In genomic region chr20:10647471-10647870, GRCh38 we compare ENCODE assay signal across 9 cellular contexts. TPM values are rescaled to one million over a fixed set of nuclear protein-coding genes. Genes with fewer than 3 reads are reported as not detected.
DNase-seq lines count a peak whose midpoint lies in the region; ATAC-seq, FAIRE-seq and TF ChIP-seq lines count a peak whose summit lies in the region.
"Had no signal": no experiment of that assay in that cellular context is flagged by ENCODE, and none has a peak within 500 bp of the region (broad histone marks: within the 10 kb centered on the region; RNA-seq: fewer than 3 reads in every experiment).

No MANE protein-coding gene starts in this region.

- intact Hi-C loops in HepG2 (cut with micrococcal nuclease; ENCODE audit: unreplicated experiment), result no loop called here
- intact Hi-C loops in right lobe of liver (cut with DNase I), result no loop called here
- intact Hi-C loops in esophagus squamous epithelium (cut with DNase I), result no loop called here
- intact Hi-C loops in vagina (cut with DNase I), result no loop called here

- H3K4me3 ChIP-seq in HepG2 (replicated peaks in 1 of 3; ENCODE audit: insufficient read depth in 1 of 3, low read depth in 2 of 3, low read length in 3 of 3) (no peak overlapping the region), right lobe of liver (no peak overlapping the region), esophagus squamous epithelium (no peak overlapping the region), vagina (no peak overlapping the region)

- 0 out of 2 replicates have a peak, but pooled peaks have one; percentile 34 for TF ChIP-seq RAD21 in HepG2 (CRISPR knock-in tag; IDR thresholded peaks at IDR 0.05)

- POLR2A ChIA-PET in HepG2 (lab: Yijun Ruan, JAX), result no interaction called here

- 92% methylated on average over 9 of the region's 9 CpGs for WGBS in HepG2 (ENCODE audit: low lambda C conversion rate)
- WGBS in right lobe of liver (ENCODE audit: insufficient coverage, low coverage, low lambda C conversion rate, missing lambda C conversion rate), result 69% methylated on average over 7 of the region's 9 CpGs
- 32 to 54% methylated on average over 5 to 6 of the region's 9 CpGs for WGBS in esophagus squamous epithelium, 2 donors

- peak; percentile 56 for DNase-seq in HepG2 (ENCODE audit: low spot score)
- DNase-seq in right lobe of liver, result no peak
- DNase-seq in OCI-M1 (lab: John Stamatoyannopoulos, UW), result peak; percentile 6
- DNase-seq in esophagus squamous epithelium (lab: John Stamatoyannopoulos, UW), result no peak
- DNase-seq in vagina (ENCODE audit: extremely low spot score in 2 of 2), result no peak
- DNase-seq in kidney tubule cell (ENCODE audit: low spot score), result no peak
- DNase-seq in middle frontal gyrus (ENCODE audit: extremely low spot score, low spot score), result no peak
- DNase-seq: stimulated activated CD4-positive, alpha-beta T cell treated with anti-CD3 and anti-CD28 coated beads, Interleukin-1b, Interleukin-23, amount 100 ng/mL, for 48 hours had no signal

- no peak overlapping the region for H3K9ac ChIP-seq in HepG2 (ENCODE audit: insufficient read depth, low read depth, low read length)

- CTCF ChIA-PET in HepG2 (lab: Yijun Ruan, JAX; ENCODE audit: low intra/inter-chr PET ratio, low total read pairs), result interaction anchor here (2.0 kb wide), 1 partner anchor 94 kb away, joined by 17 read pairs; no protein-coding TSS in a partner anchor

- H3K9me3 ChIP-seq in HepG2 (ENCODE audit: low read length), result no peaks in the 10 kb centered on the region
- no peaks in the 10 kb centered on the region for H3K9me3 ChIP-seq in right lobe of liver
- H3K9me3 ChIP-seq in esophagus squamous epithelium, result no peaks in the 10 kb centered on the region
- H3K9me3 ChIP-seq in vagina, result no peaks in the 10 kb centered on the region

- H3K4me1 ChIP-seq in HepG2 (ENCODE audit: insufficient read depth, low read length) (peaks cover 7% of the 10 kb centered on the region), right lobe of liver (no peaks in the 10 kb centered on the region), esophagus squamous epithelium (peaks cover 7 to 100% (median 66%) of the 10 kb centered on the region in 3 donors), vagina (peaks cover 42% of the 10 kb centered on the region)

- TF ChIP-seq CTCF in HepG2 (CRISPR knock-in tag; IDR thresholded peaks at IDR 0.05) (peak; percentile 59), right lobe of liver (IDR thresholded peaks at IDR 0.05) (peak in 1 of 4 donors; percentile 8), esophagus squamous epithelium (IDR thresholded peaks at IDR 0.05) (peak in 4 of 6 experiments; percentile 23 to 57 (median 36)), vagina (IDR thresholded peaks at IDR 0.05) (no peak)

- FAIRE-seq in HepG2 (lab: Jason Lieb, UNC), result no peak

- H4K20me1 ChIP-seq in HepG2 (ENCODE audit: insufficient read depth, low read length), result no peaks in the 10 kb centered on the region

- H2AFZ ChIP-seq in HepG2 (ENCODE audit: low read length), result no peak overlapping the region

- H3K79me2 ChIP-seq in HepG2 (ENCODE audit: insufficient read depth, low read length), result no peaks in the 10 kb centered on the region

- in situ Hi-C loops in HepG2 (cut with HindIII; ENCODE audit: extremely low pct_ligation_motif_present, low pct_unique_long_range_greater_than_20kb), result loop anchor here (10.0 kb wide), 1 partner anchor 213 kb away; the partner anchor contains the start of genes MKKS and SLX4IP

- H3K27me3 ChIP-seq in HepG2 (ENCODE audit: control insufficient read depth in 1 of 2, insufficient read depth in 2 of 2, low read length in 2 of 2), result no peaks in the 10 kb centered on the region
- H3K27me3 ChIP-seq in right lobe of liver, result no peaks in the 10 kb centered on the region
- H3K27me3 ChIP-seq in esophagus squamous epithelium, result no peaks in the 10 kb centered on the region
- no peaks in the 10 kb centered on the region for H3K27me3 ChIP-seq in vagina

- H3K36me3 ChIP-seq in HepG2 (replicated peaks in 1 of 2; ENCODE audit: control insufficient read depth in 1 of 2, insufficient read depth in 2 of 2, low read length in 2 of 2), result peaks cover 87 to 100% of the 10 kb centered on the region in 2 experiments
- peaks cover 0 to 25% (median 18%) of the 10 kb centered on the region in 4 donors for H3K36me3 ChIP-seq in right lobe of liver
- peaks cover 68 to 100% (median 87%) of the 10 kb centered on the region in 3 donors for H3K36me3 ChIP-seq in esophagus squamous epithelium
- H3K36me3 ChIP-seq in vagina, result peaks cover 0 to 99% of the 10 kb centered on the region in 2 donors

- H3K4me2 ChIP-seq in HepG2 (ENCODE audit: low read depth, low read length), result no peak overlapping the region

- ATAC-seq in HepG2 (peak; percentile 72), right lobe of liver (no peak), GM19395 (IDR thresholded peaks at IDR 0.05; ENCODE audit: unreplicated experiment) (no peak)

- TF ChIP-seq EP300 in HepG2 (IDR thresholded peaks at IDR 0.05; ENCODE audit: low read depth in 2 of 2, low read length in 2 of 2), result no peak
- TF ChIP-seq EP300 in HepG2 (CRISPR knock-in tag; IDR thresholded peaks at IDR 0.05; ENCODE audit: borderline replicate concordance), result no peak

- TF ChIP-seq POLR2A in HepG2 (IDR thresholded peaks at IDR 0.05; ENCODE audit: insufficient read depth in 1 of 2, low read depth in 2 of 2, low read length in 2 of 2), result no peak; a peak in 1 of 4 replicates
- no peak for TF ChIP-seq POLR2A in right lobe of liver (IDR thresholded peaks at IDR 0.05)
- no peak for TF ChIP-seq POLR2A in esophagus squamous epithelium (IDR thresholded peaks at IDR 0.05)
- TF ChIP-seq POLR2A in vagina (IDR thresholded peaks at IDR 0.05), result no peak

- no peak overlapping the region for H3K27ac ChIP-seq in HepG2 (ENCODE audit: extremely low read length, insufficient read depth, low read length)
- H3K27ac ChIP-seq in right lobe of liver, result no peak overlapping the region
- H3K27ac ChIP-seq in esophagus squamous epithelium, result peak overlapping the region; percentile 45 to 99 (median 80)
- peak overlapping the region; percentile 61 for H3K27ac ChIP-seq in vagina

- no TSS peak for BruUV-seq in HepG2 (replicated peaks; lab: Mats Ljungman, UMichigan)

TF ChIP-seq in HepG2, 621 proteins besides CTCF, POLR2A, EP300 and RAD21 (continues in another document):
- TF ChIP-seq ZFP36 (IDR thresholded peaks at IDR 0.05; ENCODE audit: borderline replicate concordance, low read depth, low read length, partially characterized antibody) (no peak), ZNF841 (CRISPR knock-in tag; IDR thresholded peaks at IDR 0.05; ENCODE audit: borderline replicate concordance) (no peak), SMC3 (IDR thresholded peaks at IDR 0.05; ENCODE audit: low read length) (peak; percentile 82), STAG1 (CRISPR knock-in tag; IDR thresholded peaks at IDR 0.05) (peak; percentile 62), HMG20A (CRISPR knock-in tag; IDR thresholded peaks at IDR 0.05; ENCODE audit: borderline replicate concordance) (no peak), TEAD3 (CRISPR knock-in tag; optimal IDR thresholded peaks at IDR 0.05; ENCODE audit: borderline replicate concordance) (peak; percentile 6), SAP130 (CRISPR knock-in tag; IDR thresholded peaks at IDR 0.05; ENCODE audit: low read depth) (0 out of 2 replicates have a peak, but pooled peaks have one; percentile 32), THYN1 (CRISPR knock-in tag; IDR thresholded peaks at IDR 0.05; ENCODE audit: borderline replicate concordance, low read depth) (no peak), FOXA1 (IDR thresholded peaks at IDR 0.05) (no peak), FOXA1 (CRISPR knock-in tag; IDR thresholded peaks at IDR 0.05) (0 out of 2 replicates have a peak, but pooled peaks have one; percentile 28)
- TF ChIP-seq, protein P1, sequence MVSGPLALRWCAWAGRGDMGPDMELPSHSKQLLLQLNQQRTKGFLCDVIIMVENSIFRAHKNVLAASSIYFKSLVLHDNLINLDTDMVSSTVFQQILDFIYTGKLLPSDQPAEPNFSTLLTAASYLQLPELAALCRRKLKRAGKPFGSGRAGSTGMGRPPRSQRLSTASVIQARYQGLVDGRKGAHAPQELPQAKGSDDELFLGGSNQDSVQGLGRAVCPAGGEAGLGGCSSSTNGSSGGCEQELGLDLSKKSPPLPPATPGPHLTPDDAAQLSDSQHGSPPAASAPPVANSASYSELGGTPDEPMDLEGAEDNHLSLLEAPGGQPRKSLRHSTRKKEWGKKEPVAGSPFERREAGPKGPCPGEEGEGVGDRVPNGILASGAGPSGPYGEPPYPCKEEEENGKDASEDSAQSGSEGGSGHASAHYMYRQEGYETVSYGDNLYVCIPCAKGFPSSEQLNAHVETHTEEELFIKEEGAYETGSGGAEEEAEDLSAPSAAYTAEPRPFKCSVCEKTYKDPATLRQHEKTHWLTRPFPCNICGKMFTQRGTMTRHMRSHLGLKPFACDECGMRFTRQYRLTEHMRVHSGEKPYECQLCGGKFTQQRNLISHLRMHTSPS (CRISPR knock-in tag; IDR thresholded peaks at IDR 0.05; ENCODE audit: low read depth), result no peak

RNA-seq across cellular contexts. Expression of gene JAG1, which starts 26.3 kb away (rescaled TPM):
- total RNA-seq in HepG2 (2016; rRNA removed; fragmentation: Illumina TruSeq; extraction: Trizol), result 18.1 and 56.3 TPM in 2 replicates
- 30.6 and 34.3 TPM in 2 replicates for total RNA-seq in HepG2 (2016; cell fraction: cytosol; rRNA removed; fragmentation: Illumina TruSeq; extraction: Trizol; ENCODE audit: low read depth)
- 15.5 and 55.3 TPM in 2 replicates for total RNA-seq in HepG2 (2016; cell fraction: insoluble cytoplasmic fraction; rRNA removed; fragmentation: Illumina TruSeq; extraction: Trizol)
- total RNA-seq in HepG2 (2016; cell fraction: membrane; rRNA removed; fragmentation: Illumina TruSeq; extraction: Trizol), result 13.4 and 15.1 TPM in 2 replicates
- 102 and 121 TPM in 2 replicates for total RNA-seq in HepG2 (2016; cell fraction: nucleus; rRNA removed; fragmentation: Illumina TruSeq; extraction: Trizol)
- 43.0 and 47.1 TPM in 2 replicates for polyA plus RNA-seq in HepG2 (2011; rRNA removed)
- 33.0 and 33.7 TPM in 2 replicates for polyA plus RNA-seq in HepG2 (2011; cell fraction: cytosol; rRNA removed)
- polyA plus RNA-seq in HepG2 (2011; cell fraction: nucleus; rRNA removed), result 120 and 155 TPM in 2 replicates
- polyA plus RNA-seq in HepG2 (2012), result 35.8 and 54.0 TPM in 2 replicates
- polyA plus RNA-seq in HepG2 (2016; cell fraction: cytosol; fragmentation: Illumina TruSeq; extraction: Trizol; ENCODE audit: low read depth), result 0.86 and 1.3 TPM in 2 replicates
- 9.4 and 10.2 TPM in 2 replicates for polyA plus RNA-seq in HepG2 (2016; cell fraction: insoluble cytoplasmic fraction; fragmentation: Illumina TruSeq; extraction: Trizol; ENCODE audit: low read depth)
- 2.2 and 3.0 TPM in 2 replicates for polyA plus RNA-seq in HepG2 (2016; cell fraction: membrane; fragmentation: Illumina TruSeq; extraction: Trizol; ENCODE audit: low read depth)
- 112 and 122 TPM in 2 replicates for polyA plus RNA-seq in HepG2 (2016; cell fraction: nucleus; fragmentation: Illumina TruSeq; extraction: Trizol; ENCODE audit: insufficient read depth, low read depth)
- polyA minus RNA-seq in HepG2 (2011; rRNA and poly(A)+ RNA removed; ENCODE audit: low replicate concordance), result 8.0 and 192 TPM in 2 replicates
- polyA minus RNA-seq in HepG2 (2011; cell fraction: cytosol; rRNA and poly(A)+ RNA removed), result 103 and 108 TPM in 2 replicates
- 248 and 302 TPM in 2 replicates for polyA minus RNA-seq in HepG2 (2011; cell fraction: nucleus; rRNA and poly(A)+ RNA removed)
- total RNA-seq in right lobe of liver, result 1 to 10 TPM; 3.1 to 8.5 (median 6.7) TPM
- total RNA-seq in esophagus squamous epithelium, result 100 to 1,000 TPM in 3 of 4 donors, 10 to 100 TPM in 1; 89.6 to 182 (median 123) TPM
- 185 TPM for total RNA-seq in vagina

Comparison
In these comparisons a context has a peak if more than half of its experiments do, and no peak if none do; other contexts are left out.
1. DNase-seq: peak in HepG2 (single experiment) and OCI-M1 (single experiment); none in right lobe of liver (0 of 3), esophagus squamous epithelium (single experiment), vagina (0 of 2), kidney tubule cell (single experiment) and middle frontal gyrus (single experiment).
2. H3K27ac ChIP-seq: peak in esophagus squamous epithelium (4 of 4) and vagina (single experiment); none in HepG2 (single experiment) and right lobe of liver (0 of 3).
3. CTCF ChIP-seq: peak in HepG2 (single experiment) and esophagus squamous epithelium (4 of 6); none in vagina (0 of 3).